In genomic region chr4:10729366-10729765, GRCh38 we compare ENCODE assay signal across 2 cellular contexts.
TF ChIP-seq lines count a peak whose summit lies in the region.

No MANE protein-coding gene starts in this region.

TF ChIP-seq in GM12891, 5 proteins besides CTCF, POLR2A, EP300 and RAD21 (continued from another document):
- TF ChIP-seq SPI1 (IDR thresholded peaks at IDR 0.05; ENCODE audit: low read depth, low read length) (no peak), TAF1 (IDR thresholded peaks at IDR 0.05; ENCODE audit: low read depth, low read length) (no peak), POU2F2 (IDR thresholded peaks at IDR 0.05; ENCODE audit: low read depth, low read length) (no peak)

TF ChIP-seq in GM12878, 131 proteins besides CTCF, POLR2A, EP300 and RAD21:
- 0 out of 2 replicates have a peak, but pooled peaks have one; percentile 28 for TF ChIP-seq ZNF687 (IDR thresholded peaks at IDR 0.05)
- peak; percentile 64 for TF ChIP-seq PKNOX1 (IDR thresholded peaks at IDR 0.05)
- 0 out of 2 replicates have a peak, but pooled peaks have one; percentile 33 for TF ChIP-seq MEF2A (IDR thresholded peaks at IDR 0.05; ENCODE audit: insufficient read depth, low read depth, low read length)
- no peak for TF ChIP-seq ZNF384 (IDR thresholded peaks at IDR 0.05; ENCODE audit: borderline replicate concordance, low read depth, low read length)
- peak in 1 of 2 experiments; percentile 38; a peak in 2 of 4 replicates for TF ChIP-seq BHLHE40 (IDR thresholded peaks at IDR 0.05; ENCODE audit: borderline replicate concordance in 1 of 2, low read depth in 2 of 2, low read length in 1 of 2)
- peak; percentile 56 for TF ChIP-seq RUNX3 (IDR thresholded peaks at IDR 0.05; ENCODE audit: low read length)
- peak; percentile 16 for TF ChIP-seq MEF2B (IDR thresholded peaks at IDR 0.05; ENCODE audit: partially characterized antibody, poor library complexity, severe bottlenecking)
- TF ChIP-seq BMI1 (IDR thresholded peaks at IDR 0.05; ENCODE audit: borderline replicate concordance) = 0 out of 2 replicates have a peak, but pooled peaks have one; percentile 39
- peak; percentile 19; the same call in 1 of the 2 replicates for TF ChIP-seq CREM (IDR thresholded peaks at IDR 0.05; ENCODE audit: low read depth)
- TF ChIP-seq SUZ12 (IDR thresholded peaks at IDR 0.05; ENCODE audit: unreplicated experiment) = no peak
- TF ChIP-seq ATF7 (IDR thresholded peaks at IDR 0.05; ENCODE audit: low read depth) = peak; percentile 57
- TF ChIP-seq ATF2 (IDR thresholded peaks at IDR 0.05; ENCODE audit: low read length) = no peak; the same call in 1 of the 2 replicates
- peak in 1 of 2 experiments; percentile 8; a peak in 2 of 4 replicates for TF ChIP-seq IKZF2 (IDR thresholded peaks at IDR 0.05)
